In the genomic region with DNA sequence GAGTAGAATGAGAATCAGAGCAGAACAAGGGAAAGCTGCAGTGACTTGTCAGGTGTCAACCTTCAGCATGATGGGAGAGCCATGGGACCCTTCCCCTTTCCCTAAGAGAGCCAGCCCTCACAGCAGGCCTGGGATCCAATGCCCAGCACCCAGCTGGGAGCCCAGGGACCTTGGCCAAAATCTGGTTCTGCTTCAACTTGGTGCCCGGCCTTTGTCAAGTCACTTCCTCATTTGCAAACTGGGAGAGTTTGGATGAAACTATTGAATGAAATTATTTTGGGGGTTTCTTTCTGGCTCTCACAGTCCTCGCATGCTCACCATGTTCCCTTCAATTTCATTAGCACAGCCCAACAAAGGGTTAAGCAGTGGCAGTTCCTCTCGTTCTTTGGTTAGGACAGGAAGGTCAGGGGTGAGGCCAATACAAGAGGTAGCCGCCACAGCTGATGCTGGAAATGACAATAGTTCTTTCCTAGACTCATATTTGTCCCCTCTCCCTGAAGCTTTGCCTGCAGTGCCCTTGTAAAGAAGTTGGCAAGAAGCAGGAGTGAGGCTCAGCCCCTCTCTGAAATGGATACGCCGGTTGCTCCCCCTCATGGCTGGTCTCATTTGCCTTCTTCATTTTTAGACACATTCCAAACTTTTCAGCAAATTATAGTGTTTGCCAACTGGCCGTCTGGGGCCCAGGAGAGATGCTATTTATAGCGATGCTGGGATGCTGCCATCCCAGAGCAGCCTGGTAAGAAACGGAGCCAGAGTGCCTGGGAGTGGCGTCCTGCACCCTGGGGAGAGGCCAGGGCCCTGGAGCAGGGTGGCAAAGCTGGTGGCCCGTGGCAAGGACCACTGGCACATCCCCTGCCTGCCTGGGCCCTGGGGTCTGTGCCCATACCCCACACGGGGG, we compare ENCODE assay signal across 15 cellular contexts. TPM values are rescaled to one million over a fixed set of nuclear protein-coding genes. Genes with fewer than 3 reads are reported as not detected.
A peak's percentile ranks its signal among the peaks of the same experiment; 100 is the strongest.
DNase-seq lines count a peak whose midpoint lies in the region; ATAC-seq, FAIRE-seq and TF ChIP-seq lines count a peak whose summit lies in the region.
"Had no signal": no experiment of that assay in that cellular context is flagged by ENCODE, and none has a peak within 500 bp of the region (broad histone marks: within the 10 kb centered on the region; RNA-seq: fewer than 3 reads in every experiment).

No MANE protein-coding gene starts in this region.

- TF ChIP-seq CTCF in choroid plexus epithelial cell (conservative IDR thresholded peaks at IDR 0.05; ENCODE audit: low read depth, low read length) = peak; percentile 4
- TF ChIP-seq CTCF in HepG2 (CRISPR knock-in tag; IDR thresholded peaks at IDR 0.05) = no peak
- no peak for TF ChIP-seq CTCF in smooth muscle cell (IDR thresholded peaks at IDR 0.05; ENCODE audit: borderline replicate concordance, insufficient read depth, poor library complexity, severe bottlenecking)
- TF ChIP-seq CTCF in GM13977 (IDR thresholded peaks at IDR 0.05; ENCODE audit: extremely low read depth, insufficient read depth, missing control alignments) = no peak

- no peak overlapping the region for H3K27ac ChIP-seq in HepG2 (ENCODE audit: extremely low read length, insufficient read depth, low read length)
- H3K27ac ChIP-seq in smooth muscle cell (ENCODE audit: low read depth) = no peak overlapping the region

- TF ChIP-seq EP300 in HepG2 (IDR thresholded peaks at IDR 0.05; ENCODE audit: low read depth in 2 of 2, low read length in 2 of 2) (no peak), HepG2 (CRISPR knock-in tag; IDR thresholded peaks at IDR 0.05; ENCODE audit: borderline replicate concordance) (no peak)

- H2AFZ ChIP-seq in HepG2 (ENCODE audit: low read length) (no peak overlapping the region), smooth muscle cell (ENCODE audit: low read depth) (no peak overlapping the region)

- peak; percentile 57 for DNase-seq in A172 (ENCODE audit: low spot score)
- DNase-seq in M059J (ENCODE audit: low read depth) = peak; percentile 46
- no peak for DNase-seq in choroid plexus epithelial cell (ENCODE audit: low read depth)
- no peak for DNase-seq in HepG2 (ENCODE audit: low spot score)
- no peak for DNase-seq in HTR-8/SVneo (ENCODE audit: insufficient read length, low spot score)
- no peak for DNase-seq in NCI-H510A treated with DMSO at 0.1 percent for 48 hours (lab: John Stamatoyannopoulos, UW)
- no peak for DNase-seq in smooth muscle cell (lab: John Stamatoyannopoulos, UW; ENCODE audit: unreplicated experiment)
- no peak for DNase-seq in GM13977 (ENCODE audit: low spot score)
- DNase-seq: activated CD4-positive, CD25-positive, alpha-beta regulatory T cell; activated T-cell treated with anti-CD3 and anti-CD28 coated beads, Interleukin-2, amount 50 U/mL, for 1 hour; MM.1S; naive B cell; NCI-H524 treated with DMSO at 0.1 percent for 48 hours; trophoblast cell had no signal

- BruUV-seq in HepG2 (replicated peaks; lab: Mats Ljungman, UMichigan) = no TSS peak

- H3K9ac ChIP-seq in HepG2 (ENCODE audit: insufficient read depth, low read depth, low read length) (no peak overlapping the region), smooth muscle cell (ENCODE audit: low read depth) (no peak overlapping the region)

- peaks cover 11 to 34% of the 10 kb centered on the region in 2 experiments for H3K27me3 ChIP-seq in HepG2 (ENCODE audit: control insufficient read depth in 1 of 2, insufficient read depth in 2 of 2, low read length in 2 of 2)
- H3K27me3 ChIP-seq in smooth muscle cell (ENCODE audit: low read depth) = no peaks in the 10 kb centered on the region

- H3F3A ChIP-seq in smooth muscle cell (ENCODE audit: low read depth) = no peaks in the 10 kb centered on the region

- H3K4me1 ChIP-seq in HepG2 (ENCODE audit: insufficient read depth, low read length) (peaks cover 18% of the 10 kb centered on the region), smooth muscle cell (ENCODE audit: low read depth) (no peaks in the 10 kb centered on the region)

- H3K4me2 ChIP-seq in HepG2 (ENCODE audit: low read depth, low read length) (no peak overlapping the region), smooth muscle cell (no peak overlapping the region)

- FAIRE-seq in HepG2 (lab: Jason Lieb, UNC) (no peak), HTR-8/SVneo (lab: Jason Lieb, UNC) (no peak)

- no peaks in the 10 kb centered on the region for H3K9me3 ChIP-seq in HepG2 (ENCODE audit: low read length)
- no peaks in the 10 kb centered on the region for H3K9me3 ChIP-seq in smooth muscle cell (replicated peaks; ENCODE audit: low read depth)

- TF ChIP-seq POLR2A in HepG2 (IDR thresholded peaks at IDR 0.05; ENCODE audit: insufficient read depth in 1 of 2, low read depth in 2 of 2, low read length in 2 of 2) = no peak

- WGBS in HepG2 (ENCODE audit: low lambda C conversion rate) = 5% methylated on average over 12 of the region's 12 CpGs
- 67% methylated on average over 12 of the region's 12 CpGs for WGBS in smooth muscle cell (ENCODE audit: low lambda C conversion rate)

- ATAC-seq in HepG2 = no peak

- H4K20me1 ChIP-seq in HepG2 (ENCODE audit: insufficient read depth, low read length) (no peaks in the 10 kb centered on the region), smooth muscle cell (ENCODE audit: low read depth) (no peaks in the 10 kb centered on the region)

- CTCF ChIA-PET in HepG2 (lab: Yijun Ruan, JAX; ENCODE audit: low intra/inter-chr PET ratio, low total read pairs) = interaction anchor here (3.3 to 8.4 kb wide), 2 partner anchors 64 to 150 kb away, joined by 18 to 373 read pairs; a partner anchor contains a TSS

- POLR2A ChIA-PET in HepG2 (lab: Yijun Ruan, JAX) = no interaction called here

- in situ Hi-C loops in HepG2 (cut with HindIII; ENCODE audit: extremely low pct_ligation_motif_present, low pct_unique_long_range_greater_than_20kb) = no loop called here
- in situ Hi-C loops in GM13977 (cut with MboI; ENCODE audit: low pct_unique_long_range_greater_than_20kb, low sequenced_read_pairs, unreplicated experiment) = loop anchor here (5.0 kb wide), 1 partner anchor 66 kb away; no protein-coding TSS in a partner anchor

- no peaks in the 10 kb centered on the region for H3K36me3 ChIP-seq in HepG2 (replicated peaks in 1 of 2; ENCODE audit: control insufficient read depth in 1 of 2, insufficient read depth in 2 of 2, low read length in 2 of 2)
- no peaks in the 10 kb centered on the region for H3K36me3 ChIP-seq in smooth muscle cell (ENCODE audit: low read depth)

- no peaks in the 10 kb centered on the region for H3K79me2 ChIP-seq in HepG2 (ENCODE audit: insufficient read depth, low read length)
- H3K79me2 ChIP-seq in smooth muscle cell (ENCODE audit: low read depth) = no peaks in the 10 kb centered on the region

- H3K4me3 ChIP-seq in choroid plexus epithelial cell (ENCODE audit: low read depth, low read length) (no peak overlapping the region), HepG2 (replicated peaks in 1 of 3; ENCODE audit: insufficient read depth in 1 of 3, low read depth in 2 of 3, low read length in 3 of 3) (no peak overlapping the region), smooth muscle cell (no peak overlapping the region)

- intact Hi-C loops in HepG2 (cut with micrococcal nuclease; ENCODE audit: unreplicated experiment) = no loop called here

- TF ChIP-seq RAD21 in HepG2 (CRISPR knock-in tag; IDR thresholded peaks at IDR 0.05) = no peak

TF ChIP-seq in HepG2, 621 proteins besides CTCF, POLR2A, EP300 and RAD21:
- TF ChIP-seq, protein P1, sequence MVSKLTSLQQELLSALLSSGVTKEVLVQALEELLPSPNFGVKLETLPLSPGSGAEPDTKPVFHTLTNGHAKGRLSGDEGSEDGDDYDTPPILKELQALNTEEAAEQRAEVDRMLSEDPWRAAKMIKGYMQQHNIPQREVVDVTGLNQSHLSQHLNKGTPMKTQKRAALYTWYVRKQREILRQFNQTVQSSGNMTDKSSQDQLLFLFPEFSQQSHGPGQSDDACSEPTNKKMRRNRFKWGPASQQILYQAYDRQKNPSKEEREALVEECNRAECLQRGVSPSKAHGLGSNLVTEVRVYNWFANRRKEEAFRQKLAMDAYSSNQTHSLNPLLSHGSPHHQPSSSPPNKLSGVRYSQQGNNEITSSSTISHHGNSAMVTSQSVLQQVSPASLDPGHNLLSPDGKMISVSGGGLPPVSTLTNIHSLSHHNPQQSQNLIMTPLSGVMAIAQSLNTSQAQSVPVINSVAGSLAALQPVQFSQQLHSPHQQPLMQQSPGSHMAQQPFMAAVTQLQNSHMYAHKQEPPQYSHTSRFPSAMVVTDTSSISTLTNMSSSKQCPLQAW (CRISPR knock-in tag; IDR thresholded peaks at IDR 0.05) = no peak
- no peak for TF ChIP-seq ZNF879 (CRISPR knock-in tag; IDR thresholded peaks at IDR 0.05)
- TF ChIP-seq ZNF652 (CRISPR knock-in tag; IDR thresholded peaks at IDR 0.05; ENCODE audit: borderline replicate concordance, low read depth) = peak; percentile 82
TF ChIP-seq in HepG2: peak in this region for 1.

RNA-seq across cellular contexts. Expression of a gene that starts 34.5 kb away (rescaled TPM):
- total RNA-seq in A172 (2014; rRNA removed; shearing (Covaris generic)) = not detected in 2 replicates
- total RNA-seq in M059J (2014; rRNA removed; shearing (Covaris generic)) = not detected in 2 replicates
- total RNA-seq in HepG2 (2016; rRNA removed; fragmentation: Illumina TruSeq; extraction: Trizol) (not detected in 2 replicates), smooth muscle cell (0.31 and 0.58 TPM in 2 replicates)
- total RNA-seq in HepG2 (2016; cell fraction: cytosol; rRNA removed; fragmentation: Illumina TruSeq; extraction: Trizol; ENCODE audit: low read depth) = not detected in 2 replicates
- not detected in 2 replicates for total RNA-seq in HepG2 (2016; cell fraction: insoluble cytoplasmic fraction; rRNA removed; fragmentation: Illumina TruSeq; extraction: Trizol)
- not detected in 2 replicates for total RNA-seq in HepG2 (2016; cell fraction: membrane; rRNA removed; fragmentation: Illumina TruSeq; extraction: Trizol)
- not detected in 2 replicates for total RNA-seq in HepG2 (2016; cell fraction: nucleus; rRNA removed; fragmentation: Illumina TruSeq; extraction: Trizol)
- polyA plus RNA-seq in HepG2 (2011; rRNA removed) (not detected in 2 replicates), smooth muscle cell (0.79 and 1.7 TPM in 2 replicates)
- not detected in 2 replicates for polyA plus RNA-seq in HepG2 (2011; cell fraction: cytosol; rRNA removed)
- polyA plus RNA-seq in HepG2 (2011; cell fraction: nucleus; rRNA removed) = not detected in 2 replicates
- not detected in 2 replicates for polyA plus RNA-seq in HepG2 (2012)
- not detected in 2 replicates for polyA plus RNA-seq in HepG2 (2016; cell fraction: cytosol; fragmentation: Illumina TruSeq; extraction: Trizol; ENCODE audit: low read depth)
- polyA plus RNA-seq in HepG2 (2016; cell fraction: insoluble cytoplasmic fraction; fragmentation: Illumina TruSeq; extraction: Trizol; ENCODE audit: low read depth) = not detected in 2 replicates
- not detected in 2 replicates for polyA plus RNA-seq in HepG2 (2016; cell fraction: membrane; fragmentation: Illumina TruSeq; extraction: Trizol; ENCODE audit: low read depth)
- not detected in 2 replicates for polyA plus RNA-seq in HepG2 (2016; cell fraction: nucleus; fragmentation: Illumina TruSeq; extraction: Trizol; ENCODE audit: insufficient read depth, low read depth)
- 2.2 TPM in 1 of 2 replicates, not detected in the other for polyA minus RNA-seq in HepG2 (2011; rRNA and poly(A)+ RNA removed; ENCODE audit: low replicate concordance)
- polyA minus RNA-seq in HepG2 (2011; cell fraction: cytosol; rRNA and poly(A)+ RNA removed) = not detected in 2 replicates
- not detected in 2 replicates for polyA minus RNA-seq in HepG2 (2011; cell fraction: nucleus; rRNA and poly(A)+ RNA removed)
- total RNA-seq: SK-MEL-5 had no signal

Comparison
In these comparisons a context has a peak if more than half of its experiments do, and no peak if none do; other contexts are left out.
1. DNase-seq: peak in A172 (single experiment) and M059J (single experiment); none in choroid plexus epithelial cell (single experiment), HepG2 (single experiment), HTR-8/SVneo (single experiment), NCI-H510A treated with DMSO at 0.1 percent for 48 hours (single experiment), smooth muscle cell (single experiment) and GM13977 (single experiment).